In the genomic region with DNA sequence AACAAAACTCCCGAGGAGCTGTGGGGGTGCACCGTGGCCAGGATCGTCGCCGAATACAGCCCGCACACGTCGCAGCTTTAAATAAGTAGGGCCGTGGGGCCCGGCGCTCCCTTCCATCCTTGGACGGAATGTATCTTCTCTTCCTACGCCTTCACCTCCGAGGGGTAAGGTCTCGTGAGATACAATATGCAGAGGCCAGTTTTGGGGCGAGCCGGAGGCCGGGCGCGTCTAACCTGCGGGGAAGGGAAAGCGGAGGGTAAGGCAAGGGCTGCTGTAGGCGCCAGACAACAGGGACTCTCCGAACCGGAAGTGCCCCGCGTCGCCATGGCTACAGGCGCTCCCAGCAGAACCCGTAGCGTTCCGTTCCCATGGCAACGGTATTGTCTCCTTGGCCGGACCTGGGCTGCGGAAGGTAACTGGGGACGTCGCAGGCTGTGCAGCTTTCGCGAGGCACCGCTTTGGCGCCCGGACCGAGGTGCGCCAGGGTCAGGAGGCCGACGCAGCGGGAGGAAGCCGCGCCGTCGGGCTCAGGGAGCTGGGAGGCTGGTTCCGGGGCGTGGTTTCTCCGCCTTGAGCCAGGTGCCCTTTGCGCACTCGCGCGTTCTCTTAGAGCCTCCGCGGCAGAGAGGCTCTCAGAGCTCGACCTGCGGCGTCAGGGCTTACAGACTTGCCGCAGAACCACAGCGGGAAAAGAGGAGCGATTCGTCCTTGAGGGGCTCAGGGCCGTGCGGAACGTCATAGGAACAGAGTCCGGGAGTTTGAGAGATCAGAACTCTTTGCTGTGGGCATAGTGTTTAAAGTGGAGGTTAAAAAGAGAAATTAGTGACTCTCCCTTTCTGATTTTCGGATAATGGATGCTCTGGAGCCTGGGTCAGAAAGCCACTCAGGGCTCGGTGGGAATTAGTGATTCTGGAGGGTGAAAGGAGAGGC, we compare ENCODE assay signal across 8 cellular contexts. TPM values are rescaled to one million over a fixed set of nuclear protein-coding genes. Genes with fewer than 3 reads are reported as not detected.
A peak's percentile ranks its signal among the peaks of the same experiment; 100 is the strongest.
DNase-seq lines count a peak whose midpoint lies in the region; ATAC-seq, FAIRE-seq and TF ChIP-seq lines count a peak whose summit lies in the region.

A gene with protein sequence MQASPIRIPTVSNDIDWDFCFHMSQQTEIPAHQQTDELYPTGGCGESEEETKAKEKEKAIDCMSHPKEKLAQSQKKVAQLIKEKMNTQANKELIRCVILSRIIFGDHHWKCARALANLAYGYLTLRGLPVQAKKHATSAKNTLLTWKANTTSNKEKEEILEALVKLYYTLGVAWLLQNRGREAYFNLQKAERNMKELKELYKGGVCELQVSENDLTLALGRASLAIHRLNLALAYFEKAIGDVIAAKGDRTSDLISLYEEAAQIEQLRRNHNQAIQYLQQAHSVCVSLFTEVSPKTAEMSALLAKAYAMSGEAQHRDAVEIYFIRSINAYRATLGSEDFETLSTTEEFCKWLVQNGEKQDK (plus strand): TSS at position 380 of the 930 bp plus-strand sequence. CDS start 1,508 bp downstream, outside the sequence.

- H3K27ac ChIP-seq in angular gyrus (ENCODE audit: low read depth, low read length) (peak within 1 kb of the TSS; percentile 15), right cardiac atrium (ENCODE audit: low read length) (no peak within 1 kb of the TSS), psoas muscle (no peak within 1 kb of the TSS)

- H3K9me3 ChIP-seq in right cardiac atrium (ENCODE audit: control insufficient read depth, low read length) (no peaks in the 10 kb centered on the region), psoas muscle (no peaks in the 10 kb centered on the region)

- H3K27me3 ChIP-seq in right cardiac atrium (ENCODE audit: control insufficient read depth, insufficient read depth) (no peaks in the 10 kb centered on the region), psoas muscle (ENCODE audit: insufficient read depth in 3 of 3, low read length in 2 of 3) (peaks cover 0 to 17% (median 2%) of the 10 kb centered on the region in 3 donors)

- peak; percentile 97 for ATAC-seq in right cardiac atrium
- ATAC-seq in psoas muscle = peak; percentile 70 to 94 (median 89)

- FAIRE-seq in urothelium cell line (lab: Jason Lieb, UNC) = peak; percentile 81

- H3K4me3 ChIP-seq in GM08714 (ENCODE audit: low read length) = peak within 1 kb of the TSS; percentile 68
- H3K4me3 ChIP-seq in HFF-Myc (replicated peaks; ENCODE audit: low read depth, low read length) = peak within 1 kb of the TSS; percentile 63
- H3K4me3 ChIP-seq in right cardiac atrium (ENCODE audit: low read length) = peak within 1 kb of the TSS; percentile 41
- H3K4me3 ChIP-seq in psoas muscle = peak within 1 kb of the TSS; percentile 70

- H3K4me1 ChIP-seq in right cardiac atrium (ENCODE audit: control insufficient read depth, insufficient read depth, low read length) = no peaks in the 10 kb centered on the region
- no peaks in the 10 kb centered on the region for H3K4me1 ChIP-seq in psoas muscle

- 2% methylated on average over 73 of the region's 73 CpGs for WGBS in right cardiac atrium
- 1 to 3% (median 2%) methylated on average over 72 to 73 of the region's 73 CpGs for WGBS in psoas muscle, 3 donors

- no peaks in the 10 kb centered on the region for H3K36me3 ChIP-seq in psoas muscle (ENCODE audit: insufficient read depth in 1 of 2, low read depth in 1 of 2)

- no peak for TF ChIP-seq CTCF in HFF-Myc (IDR thresholded peaks at IDR 0.05; ENCODE audit: low read depth, low read length, missing control alignments)
- TF ChIP-seq CTCF in psoas muscle (IDR thresholded peaks at IDR 0.05) = no peak

- intact Hi-C loops in right cardiac atrium (cut with DNase I) (no loop called here), psoas muscle (cut with DNase I) (no loop called here)

- DNase-seq in HFF-Myc (ENCODE audit: extremely low read depth, low read depth) (peak; percentile 54), NAMALWA (ENCODE audit: low spot score) (peak; percentile 49), SW480 (ENCODE audit: low spot score) (peak; percentile 78), right cardiac atrium (peak; percentile 93 to 97 (median 96)), psoas muscle (peak; percentile 84 to 90), urothelium cell line (ENCODE audit: low spot score) (peak; percentile 99)

RNA-seq across cellular contexts. Expression of the gene that starts here (rescaled TPM):
- not detected for total RNA-seq in right cardiac atrium
- not detected for polyA plus RNA-seq in right cardiac atrium
- total RNA-seq in psoas muscle = not detected
- polyA plus RNA-seq in psoas muscle = under 1 TPM in 1 of 3 donors, not detected in 2; 0.05 TPM

Comparison
In these comparisons a context has a peak if more than half of its experiments do, and no peak if none do; other contexts are left out.
1. Peak in DNase-seq, ATAC-seq and H3K4me3 ChIP-seq in right cardiac atrium; RNA of the gene not detected or under 1 TPM.
2. Peak in DNase-seq, ATAC-seq and H3K4me3 ChIP-seq in psoas muscle; RNA of the gene not detected or under 1 TPM.
3. DNase-seq: peak in every context shown above with its lines; median percentile 99 in urothelium cell line; 96 in right cardiac atrium; 87 in psoas muscle; 78 in SW480; 54 in HFF-Myc; 49 in NAMALWA.